ENCODE assay signal across 16 cellular contexts in the genomic region with DNA sequence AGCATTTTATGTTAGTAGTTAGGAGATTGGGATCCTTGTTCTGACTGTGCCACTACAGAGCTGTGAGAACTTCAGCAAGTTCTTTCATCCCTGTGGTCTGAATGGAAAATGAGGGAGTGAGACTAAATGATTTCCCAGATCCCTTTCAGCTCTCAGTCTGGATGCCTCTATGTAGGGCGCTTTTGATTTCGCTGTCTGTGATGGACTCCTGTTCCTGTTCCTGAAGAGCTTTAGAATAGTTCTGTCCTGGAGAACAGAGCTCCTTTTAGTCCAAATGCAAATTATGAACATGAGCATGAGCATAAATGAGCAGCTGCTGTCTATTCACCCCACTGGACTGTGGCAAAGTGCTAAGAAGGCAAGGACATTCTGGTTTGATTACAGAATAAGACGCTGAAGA.
DNase-seq lines count a peak whose midpoint lies in the region; ATAC-seq lines count a peak whose summit lies in the region.
"Had no signal": no experiment of that assay in that cellular context is flagged by ENCODE, and none has a peak within 500 bp of the region (broad histone marks: within the 10 kb centered on the region; RNA-seq: fewer than 3 reads in every experiment).

No MANE protein-coding gene starts in this region.

- in situ Hi-C loops in G401 (cut with HindIII; ENCODE audit: low sequenced_read_pairs): no loop called here

- ATAC-seq in HG02973 (IDR thresholded peaks at IDR 0.05; ENCODE audit: unreplicated experiment): no peak
- ATAC-seq: HepG2 had no signal

- DNase-seq in G401 (ENCODE audit: low spot score) (peak; percentile 13), cerebellar cortex (ENCODE audit: low spot score) (peak; percentile 16), medulla oblongata (ENCODE audit: extremely low spot score) (peak; percentile 55), putamen (ENCODE audit: low spot score) (peak; percentile 50), NCI-H510A treated with DMSO at 0.1 percent for 48 hours (lab: John Stamatoyannopoulos, UW) (no peak), DMS53 (lab: John Stamatoyannopoulos, UW) (no peak)
- DNase-seq: BE2C; CD4-positive, CD25-positive, alpha-beta regulatory T cell; CD8-positive, alpha-beta memory T cell; COR-L47; DMS79; GF-D8; GOT3; H9 had no signal

Comparison
In these comparisons a context has a peak if more than half of its experiments do, and no peak if none do; other contexts are left out.
1. DNase-seq: peak in G401 (single experiment), cerebellar cortex (single experiment), medulla oblongata (single experiment) and putamen (single experiment); none in NCI-H510A treated with DMSO at 0.1 percent for 48 hours (single experiment) and DMS53 (single experiment).